6 cellular contexts compared by ENCODE assay signal in genomic region chrX:109667986-109668385, GRCh38. TPM values are rescaled to one million over a fixed set of nuclear protein-coding genes. Genes with fewer than 3 reads are reported as not detected.
"Had no signal": no experiment of that assay in that cellular context is flagged by ENCODE, and none has a peak within 500 bp of the region (broad histone marks: within the 10 kb centered on the region; RNA-seq: fewer than 3 reads in every experiment).

No MANE protein-coding gene starts in this region.

- FAIRE-seq: HTR-8/SVneo, K562 had no signal

- H3K27me3 Mint-ChIP-seq: IgD-negative memory B cell had no signal

- H3K9me3 Mint-ChIP-seq: IgD-negative memory B cell had no signal

- DNase-seq: IMR-90, KBM-7 had no signal

- H3K4me1 Mint-ChIP-seq: IgD-negative memory B cell had no signal

- H3K4me3 Mint-ChIP-seq: IgD-negative memory B cell had no signal

- ATAC-seq: K562 had no signal

- H3K4me3 ChIP-seq: K562 had no signal

- H3K27ac ChIP-seq: HL-60 had no signal

RNA-seq across cellular contexts. Expression of gene KCNE5, which starts 43.0 kb away (rescaled TPM):
- polyA plus RNA-seq: IgD-negative memory B cell had no signal
